9 cellular contexts compared by ENCODE assay signal in genomic region chr19:51702754-51703654, GRCh38. TPM values are rescaled to one million over a fixed set of nuclear protein-coding genes. Genes with fewer than 3 reads are reported as not detected.
A peak's percentile ranks its signal among the peaks of the same experiment; 100 is the strongest.
DNase-seq lines count a peak whose midpoint lies in the region; ATAC-seq and TF ChIP-seq lines count a peak whose summit lies in the region.
"Had no signal": no experiment of that assay in that cellular context is flagged by ENCODE, and none has a peak within 500 bp of the region (broad histone marks: within the 10 kb centered on the region; RNA-seq: fewer than 3 reads in every experiment).

No MANE protein-coding gene starts in this region.

- H3K4me1 Mint-ChIP-seq in activated CD8-positive, alpha-beta T cell treated with anti-CD3 and anti-CD28 coated beads for 36 hours (ENCODE audit: low read depth), result peaks cover 24% of the 10 kb centered on the region

- H3K9me3 ChIP-seq in left ventricle myocardium inferior (replicated peaks) (no peaks in the 10 kb centered on the region), trophoblast cell (ENCODE audit: insufficient read depth, low read depth, low read length) (no peaks in the 10 kb centered on the region)

- peak overlapping the region; percentile 43 for H3K18ac ChIP-seq in trophoblast cell (ENCODE audit: low read length)

- TF ChIP-seq CTCF in activated CD8-positive, alpha-beta T cell treated with anti-CD3 and anti-CD28 coated beads for 36 hours (IDR thresholded peaks at IDR 0.05), result no peak
- TF ChIP-seq CTCF in left ventricle myocardium inferior (IDR thresholded peaks at IDR 0.05; ENCODE audit: borderline replicate concordance), result no peak

- peak overlapping the region; percentile 90 for H3K4me3 Mint-ChIP-seq in activated CD8-positive, alpha-beta T cell treated with anti-CD3 and anti-CD28 coated beads for 36 hours

- no peak overlapping the region for H3K4ac ChIP-seq in trophoblast cell (ENCODE audit: low read depth, low read length)

- peak overlapping the region; percentile 54 for H4K8ac ChIP-seq in trophoblast cell (ENCODE audit: low read depth, low read length)

- H2AFZ ChIP-seq in trophoblast cell (ENCODE audit: insufficient read depth, low read length, poor library complexity), result no peak overlapping the region

- H3K36me3 ChIP-seq in left ventricle myocardium inferior, result peaks cover 42% of the 10 kb centered on the region
- peaks cover 73 to 75% of the 10 kb centered on the region in 2 experiments for H3K36me3 ChIP-seq in trophoblast cell (ENCODE audit: control insufficient read depth in 1 of 2, insufficient read depth in 2 of 2, low read length in 2 of 2)

- no peak for ATAC-seq in activated CD8-positive, alpha-beta T cell treated with anti-CD3 and anti-CD28 coated beads for 36 hours
- ATAC-seq in HG03460 (IDR thresholded peaks at IDR 0.05; ENCODE audit: unreplicated experiment), result no peak
- ATAC-seq in GM19328 (IDR thresholded peaks at IDR 0.05; ENCODE audit: unreplicated experiment), result no peak

- H3K9ac ChIP-seq in trophoblast cell (ENCODE audit: low read length), result peak overlapping the region; percentile 35

- H3K4me3 ChIP-seq in GM08714 (ENCODE audit: low read length), result peak overlapping the region; percentile 67; the same call in 1 of the 2 replicates
- H3K4me3 ChIP-seq in left ventricle myocardium inferior, result peak overlapping the region; percentile 79
- H3K4me3 ChIP-seq in trophoblast cell (ENCODE audit: low read depth, low read length), result no peak overlapping the region

- H3K27ac Mint-ChIP-seq in activated CD8-positive, alpha-beta T cell treated with anti-CD3 and anti-CD28 coated beads for 36 hours, result peak overlapping the region; percentile 95

- peak overlapping the region; percentile 52 for H3K4me2 ChIP-seq in trophoblast cell (ENCODE audit: low read length)

- peaks cover 6% of the 10 kb centered on the region for H3K27me3 Mint-ChIP-seq in activated CD8-positive, alpha-beta T cell treated with anti-CD3 and anti-CD28 coated beads for 36 hours

- H4K91ac ChIP-seq in trophoblast cell (ENCODE audit: low read depth, low read length), result peak overlapping the region; percentile 50

- no peak overlapping the region for H3K14ac ChIP-seq in trophoblast cell (ENCODE audit: low read length)

- H2BK120ac ChIP-seq in trophoblast cell (ENCODE audit: insufficient read depth, low read length, poor library complexity), result no peak overlapping the region

- POLR2A ChIA-PET in activated CD8-positive, alpha-beta T cell treated with anti-CD3 and anti-CD28 coated beads for 36 hours (lab: Charles Lee), result interaction anchor here (2.3 kb wide), 1 partner anchor 13 kb away, joined by 13 read pairs; no protein-coding TSS in a partner anchor

- intact Hi-C loops in activated CD8-positive, alpha-beta T cell treated with anti-CD3 and anti-CD28 coated beads for 36 hours (cut with micrococcal nuclease), result no loop called here
- intact Hi-C loops in left ventricle myocardium inferior (cut with micrococcal nuclease), result no loop called here

- peaks cover 7% of the 10 kb centered on the region for H3K79me1 ChIP-seq in trophoblast cell (ENCODE audit: low read length)

- H3K9me3 Mint-ChIP-seq in activated CD8-positive, alpha-beta T cell treated with anti-CD3 and anti-CD28 coated beads for 36 hours, result peaks cover 2% of the 10 kb centered on the region

- peak overlapping the region; percentile 94 for H3K27ac ChIP-seq in left ventricle myocardium inferior (replicated peaks)
- H3K27ac ChIP-seq in trophoblast cell (ENCODE audit: low read depth, low read length), result peak overlapping the region; percentile 73

- H3K23ac ChIP-seq in trophoblast cell (ENCODE audit: low read length), result no peak overlapping the region

- peaks cover 16% of the 10 kb centered on the region for H3K36me3 Mint-ChIP-seq in activated CD8-positive, alpha-beta T cell treated with anti-CD3 and anti-CD28 coated beads for 36 hours (ENCODE audit: low read depth)

- H3K4me1 ChIP-seq in left ventricle myocardium inferior (peaks cover 47% of the 10 kb centered on the region), trophoblast cell (ENCODE audit: control insufficient read depth in 1 of 2, insufficient read depth in 2 of 2, low read length in 2 of 2) (peaks cover 17 to 32% of the 10 kb centered on the region in 2 experiments)

- no peak overlapping the region for H2BK12ac ChIP-seq in trophoblast cell (ENCODE audit: low read length)

- no peak overlapping the region for H2AK5ac ChIP-seq in trophoblast cell (ENCODE audit: low read length)

- H3K79me2 ChIP-seq in trophoblast cell (ENCODE audit: control insufficient read depth, insufficient read depth, low read length, poor library complexity), result peaks cover 2% of the 10 kb centered on the region

- peak overlapping the region; percentile 22 for H4K12ac ChIP-seq in trophoblast cell (ENCODE audit: low read depth, low read length)

- CTCF ChIA-PET in activated CD8-positive, alpha-beta T cell treated with anti-CD3 and anti-CD28 coated beads for 36 hours (lab: Charles Lee), result interaction anchor here (0.6 to 2.2 kb wide), 6 partner anchors 13 to 1783 kb away, joined by 3 to 6 read pairs (median 4); no protein-coding TSS in a partner anchor

- DNase-seq in activated CD8-positive, alpha-beta T cell treated with anti-CD3 and anti-CD28 coated beads for 36 hours, result no peak
- DNase-seq in left ventricle myocardium inferior (no peak), trophoblast cell (peak; percentile 65 to 72), cerebellar nuclear complex (lab: John Stamatoyannopoulos, UW) (no peak), GM19238 (ENCODE audit: insufficient read length, low spot score) (no peak)

- no CpG with 5 or more reads among the region's 48 CpGs for WGBS in trophoblast cell (ENCODE audit: extremely low coverage, insufficient coverage, insufficient read length)

- H3K27me3 ChIP-seq in left ventricle myocardium inferior (ENCODE audit: low read depth) (no peaks in the 10 kb centered on the region), trophoblast cell (ENCODE audit: insufficient read depth, low read length) (no peaks in the 10 kb centered on the region)

- peak overlapping the region; percentile 26 for H2BK5ac ChIP-seq in trophoblast cell (ENCODE audit: low read depth, low read length, poor library complexity)

RNA-seq across cellular contexts. Expression of gene SPACA6, which starts 9.9 kb away (rescaled TPM):
- 1 to 10 TPM; 2.4 to 4.6 TPM for total RNA-seq in activated CD8-positive, alpha-beta T cell treated with anti-CD3 and anti-CD28 coated beads for 36 hours
- total RNA-seq in left ventricle myocardium inferior, result 11.8 TPM
- 21.7 and 24.5 TPM in 2 replicates for polyA plus RNA-seq in trophoblast cell (2013)

RNA-seq across cellular contexts. Expression of gene HAS1, which starts 20.8 kb away (rescaled TPM):
- not detected for total RNA-seq in activated CD8-positive, alpha-beta T cell treated with anti-CD3 and anti-CD28 coated beads for 36 hours
- total RNA-seq in left ventricle myocardium inferior, result 0.41 TPM
- 0.08 and 0.18 TPM in 2 replicates for polyA plus RNA-seq in trophoblast cell (2013)
- total RNA-seq: dermis microvascular lymphatic vessel endothelial cell had no signal

RNA-seq across cellular contexts. Expression of gene FPR1, which starts 48.7 kb away (rescaled TPM):
- not detected for total RNA-seq in activated CD8-positive, alpha-beta T cell treated with anti-CD3 and anti-CD28 coated beads for 36 hours
- total RNA-seq in left ventricle myocardium inferior, result 4.5 TPM
- 0.18 and 0.22 TPM in 2 replicates for polyA plus RNA-seq in trophoblast cell (2013)
- total RNA-seq: dermis microvascular lymphatic vessel endothelial cell had no signal

RNA-seq across cellular contexts. Expression of gene SIGLEC14, which starts 56.4 kb away (rescaled TPM):
- not detected for total RNA-seq in activated CD8-positive, alpha-beta T cell treated with anti-CD3 and anti-CD28 coated beads for 36 hours
- 0.33 TPM for total RNA-seq in left ventricle myocardium inferior
- polyA plus RNA-seq in trophoblast cell (2013), result 1.0 TPM in 2 replicates
- total RNA-seq: dermis microvascular lymphatic vessel endothelial cell had no signal

RNA-seq across cellular contexts. Expression of gene FPR2, which starts 58.0 kb away (rescaled TPM):
- not detected for total RNA-seq in activated CD8-positive, alpha-beta T cell treated with anti-CD3 and anti-CD28 coated beads for 36 hours
- 0.74 TPM for total RNA-seq in left ventricle myocardium inferior
- polyA plus RNA-seq in trophoblast cell (2013), result not detected in 2 replicates
- total RNA-seq: dermis microvascular lymphatic vessel endothelial cell had no signal

Comparison
In these comparisons a context has a peak if more than half of its experiments do, and no peak if none do; other contexts are left out.
1. DNase-seq: peak in trophoblast cell (2 of 2); none in activated CD8-positive, alpha-beta T cell treated with anti-CD3 and anti-CD28 coated beads for 36 hours (single experiment), left ventricle myocardium inferior (single experiment), cerebellar nuclear complex (0 of 2) and GM19238 (single experiment).